ENCODE assay signal across 10 cellular contexts in genomic region chr12:95385646-95386045, GRCh38.
A peak's percentile ranks its signal among the peaks of the same experiment; 100 is the strongest.
DNase-seq lines count a peak whose midpoint lies in the region; ATAC-seq, FAIRE-seq and TF ChIP-seq lines count a peak whose summit lies in the region.
"Had no signal": no experiment of that assay in that cellular context is flagged by ENCODE, and none has a peak within 500 bp of the region (broad histone marks: within the 10 kb centered on the region; RNA-seq: fewer than 3 reads in every experiment).

No MANE protein-coding gene starts in this region.

- H3K9ac ChIP-seq in muscle layer of colon (ENCODE audit: low read length): peak overlapping the region; percentile 29

- H3K27ac Mint-ChIP-seq in WTC11: no peak overlapping the region
- H3K27ac Mint-ChIP-seq: T-helper 17 cell had no signal

- intact Hi-C loops in vagina (cut with DNase I): no loop called here

- H3K4me3 ChIP-seq in muscle layer of colon (ENCODE audit: low read depth in 1 of 2, low read length in 2 of 2) (peak overlapping the region; percentile 5 to 41), vagina (peak overlapping the region; percentile 28 to 30)

- peaks cover under 1% of the 10 kb centered on the region; the same call in 1 of the 2 replicates for H3K36me3 Mint-ChIP-seq in WTC11

- POLR2A ChIA-PET in WTC11 (lab: Charles Lee): no interaction called here

- H3K4me1 ChIP-seq in muscle layer of colon (ENCODE audit: insufficient read depth, low read length): peaks cover 34% of the 10 kb centered on the region
- peaks cover 9% of the 10 kb centered on the region for H3K4me1 ChIP-seq in vagina

- TF ChIP-seq POLR2A in vagina (IDR thresholded peaks at IDR 0.05): no peak

- H3K27ac ChIP-seq in muscle layer of colon (ENCODE audit: low read depth, low read length) (peak overlapping the region; percentile 82), vagina (peak overlapping the region; percentile 63)

- DNase-seq in NCI-H524 treated with DMSO at 0.1 percent for 48 hours (lab: John Stamatoyannopoulos, UW): peak; percentile 17
- DNase-seq in vagina (ENCODE audit: extremely low spot score in 2 of 2): no peak
- no peak for DNase-seq in WTC11 (ENCODE audit: low spot score)
- no peak for DNase-seq in GM19238 (ENCODE audit: insufficient read length, low spot score)
- DNase-seq: activated T-cell treated with anti-CD3 and anti-CD28 coated beads, Interleukin-2, amount 50 U/mL, for 1 hour; NCI-H2081 treated with DMSO at 0.1 percent for 48 hours; T-helper 17 cell had no signal

- H3K4me3 Mint-ChIP-seq in WTC11: no peak overlapping the region
- H3K4me3 Mint-ChIP-seq: T-helper 17 cell had no signal

- peaks cover 7% of the 10 kb centered on the region; the same call in 1 of the 2 replicates for H3K4me1 Mint-ChIP-seq in WTC11
- H3K4me1 Mint-ChIP-seq: T-helper 17 cell had no signal

- no peaks in the 10 kb centered on the region for H3K36me3 ChIP-seq in muscle layer of colon (ENCODE audit: insufficient read depth, low read length)
- H3K36me3 ChIP-seq in vagina: no peaks in the 10 kb centered on the region

- ATAC-seq in WTC11 (no peak), HG03097 (IDR thresholded peaks at IDR 0.05; ENCODE audit: low FRiP score, unreplicated experiment) (no peak)
- ATAC-seq: T-helper 17 cell had no signal

- H3K9me3 ChIP-seq in muscle layer of colon (ENCODE audit: low read length): no peaks in the 10 kb centered on the region
- no peaks in the 10 kb centered on the region for H3K9me3 ChIP-seq in vagina

- CTCF ChIA-PET in WTC11 (lab: Charles Lee): interaction anchor here (0.5 kb wide), 1 partner anchor 34 kb away, joined by 3 read pairs; no protein-coding TSS in a partner anchor

- FAIRE-seq in endometrium (lab: Jason Lieb, UNC): peak; percentile 57

- TF ChIP-seq CTCF in vagina (IDR thresholded peaks at IDR 0.05) (no peak), WTC11 (IDR thresholded peaks at IDR 0.05) (no peak)

- H3K27me3 ChIP-seq in muscle layer of colon (ENCODE audit: control insufficient read depth in 1 of 2, insufficient read depth in 2 of 2, low read length in 2 of 2) (no peaks in the 10 kb centered on the region), vagina (no peaks in the 10 kb centered on the region)

- no peaks in the 10 kb centered on the region for H3K27me3 Mint-ChIP-seq in WTC11 (ENCODE audit: low read depth)

- H3K9me3 Mint-ChIP-seq in WTC11: peaks cover 7% of the 10 kb centered on the region

TF ChIP-seq in WTC11, 78 proteins besides CTCF, POLR2A, EP300 and RAD21:
- no peak for TF ChIP-seq PREB (CRISPR knock-in tag; IDR thresholded peaks at IDR 0.05; ENCODE audit: borderline replicate concordance)
- no peak for TF ChIP-seq SMAD3 (CRISPR knock-in tag; IDR thresholded peaks at IDR 0.05; ENCODE audit: borderline replicate concordance)
- no peak for TF ChIP-seq KAT7 (CRISPR knock-in tag; IDR thresholded peaks at IDR 0.05; ENCODE audit: borderline replicate concordance)
- TF ChIP-seq ETV6 (CRISPR knock-in tag; IDR thresholded peaks at IDR 0.05): no peak
- TF ChIP-seq, protein P1, sequence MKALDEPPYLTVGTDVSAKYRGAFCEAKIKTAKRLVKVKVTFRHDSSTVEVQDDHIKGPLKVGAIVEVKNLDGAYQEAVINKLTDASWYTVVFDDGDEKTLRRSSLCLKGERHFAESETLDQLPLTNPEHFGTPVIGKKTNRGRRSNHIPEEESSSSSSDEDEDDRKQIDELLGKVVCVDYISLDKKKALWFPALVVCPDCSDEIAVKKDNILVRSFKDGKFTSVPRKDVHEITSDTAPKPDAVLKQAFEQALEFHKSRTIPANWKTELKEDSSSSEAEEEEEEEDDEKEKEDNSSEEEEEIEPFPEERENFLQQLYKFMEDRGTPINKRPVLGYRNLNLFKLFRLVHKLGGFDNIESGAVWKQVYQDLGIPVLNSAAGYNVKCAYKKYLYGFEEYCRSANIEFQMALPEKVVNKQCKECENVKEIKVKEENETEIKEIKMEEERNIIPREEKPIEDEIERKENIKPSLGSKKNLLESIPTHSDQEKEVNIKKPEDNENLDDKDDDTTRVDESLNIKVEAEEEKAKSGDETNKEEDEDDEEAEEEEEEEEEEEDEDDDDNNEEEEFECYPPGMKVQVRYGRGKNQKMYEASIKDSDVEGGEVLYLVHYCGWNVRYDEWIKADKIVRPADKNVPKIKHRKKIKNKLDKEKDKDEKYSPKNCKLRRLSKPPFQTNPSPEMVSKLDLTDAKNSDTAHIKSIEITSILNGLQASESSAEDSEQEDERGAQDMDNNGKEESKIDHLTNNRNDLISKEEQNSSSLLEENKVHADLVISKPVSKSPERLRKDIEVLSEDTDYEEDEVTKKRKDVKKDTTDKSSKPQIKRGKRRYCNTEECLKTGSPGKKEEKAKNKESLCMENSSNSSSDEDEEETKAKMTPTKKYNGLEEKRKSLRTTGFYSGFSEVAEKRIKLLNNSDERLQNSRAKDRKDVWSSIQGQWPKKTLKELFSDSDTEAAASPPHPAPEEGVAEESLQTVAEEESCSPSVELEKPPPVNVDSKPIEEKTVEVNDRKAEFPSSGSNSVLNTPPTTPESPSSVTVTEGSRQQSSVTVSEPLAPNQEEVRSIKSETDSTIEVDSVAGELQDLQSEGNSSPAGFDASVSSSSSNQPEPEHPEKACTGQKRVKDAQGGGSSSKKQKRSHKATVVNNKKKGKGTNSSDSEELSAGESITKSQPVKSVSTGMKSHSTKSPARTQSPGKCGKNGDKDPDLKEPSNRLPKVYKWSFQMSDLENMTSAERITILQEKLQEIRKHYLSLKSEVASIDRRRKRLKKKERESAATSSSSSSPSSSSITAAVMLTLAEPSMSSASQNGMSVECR (CRISPR knock-in tag; IDR thresholded peaks at IDR 0.05; ENCODE audit: borderline replicate concordance): no peak
- TF ChIP-seq, protein P2, sequence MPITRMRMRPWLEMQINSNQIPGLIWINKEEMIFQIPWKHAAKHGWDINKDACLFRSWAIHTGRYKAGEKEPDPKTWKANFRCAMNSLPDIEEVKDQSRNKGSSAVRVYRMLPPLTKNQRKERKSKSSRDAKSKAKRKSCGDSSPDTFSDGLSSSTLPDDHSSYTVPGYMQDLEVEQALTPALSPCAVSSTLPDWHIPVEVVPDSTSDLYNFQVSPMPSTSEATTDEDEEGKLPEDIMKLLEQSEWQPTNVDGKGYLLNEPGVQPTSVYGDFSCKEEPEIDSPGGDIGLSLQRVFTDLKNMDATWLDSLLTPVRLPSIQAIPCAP (CRISPR knock-in tag; IDR thresholded peaks at IDR 0.05): no peak
- no peak for TF ChIP-seq SP1 (CRISPR knock-in tag; conservative IDR thresholded peaks at IDR 0.05)
- TF ChIP-seq E2F1 (CRISPR knock-in tag; IDR thresholded peaks at IDR 0.05): no peak
- no peak for TF ChIP-seq NFATC4 (CRISPR knock-in tag; IDR thresholded peaks at IDR 0.05)
- TF ChIP-seq NFE2L1 (CRISPR knock-in tag; IDR thresholded peaks at IDR 0.05): no peak
- TF ChIP-seq MYBL2 (CRISPR knock-in tag; IDR thresholded peaks at IDR 0.05): no peak
